In genomic region chr7:106658504-106659368, GRCh38 we compare ENCODE assay signal across 9 cellular contexts. TPM values are rescaled to one million over a fixed set of nuclear protein-coding genes. Genes with fewer than 3 reads are reported as not detected.
DNase-seq lines count a peak whose midpoint lies in the region; ATAC-seq and TF ChIP-seq lines count a peak whose summit lies in the region.
"Had no signal": no experiment of that assay in that cellular context is flagged by ENCODE, and none has a peak within 500 bp of the region (broad histone marks: within the 10 kb centered on the region; RNA-seq: fewer than 3 reads in every experiment).

No MANE protein-coding gene starts in this region.

- TF ChIP-seq POLR2A in thyroid gland (IDR thresholded peaks at IDR 0.05): no peak

- POLR2A ChIA-PET in activated CD8-positive, alpha-beta T cell treated with anti-CD3 and anti-CD28 coated beads, Interleukin-2, amount 10 ng/mL, durations not matched to agents 7 days and 5 days (lab: Charles Lee): interaction anchor here (0.6 to 1.2 kb wide), 3 partner anchors 60 to 510 kb away, joined by 3 read pairs; partner anchors contain the start of gene HBP1

- H3K4me1 ChIP-seq in iPS-20b (ENCODE audit: insufficient read depth, low read length) (peaks cover 3% of the 10 kb centered on the region; the same call in 1 of the 2 replicates), thyroid gland (peaks cover 21 to 26% of the 10 kb centered on the region in 2 donors)

- no peak for ATAC-seq in activated T-cell treated with anti-CD3 and anti-CD28 coated beads, Interleukin-2, amount 50 U/mL, for 4 hours
- no peak for ATAC-seq in activated CD8-positive, alpha-beta T cell treated with anti-CD3 and anti-CD28 coated beads, Interleukin-2, amount 10 ng/mL, durations not matched to agents 7 days and 5 days
- ATAC-seq in HG02870 (IDR thresholded peaks at IDR 0.05; ENCODE audit: unreplicated experiment): no peak

- H3K36me3 ChIP-seq in iPS-20b (ENCODE audit: insufficient read depth, low read depth, low read length) (no peaks in the 10 kb centered on the region), thyroid gland (no peaks in the 10 kb centered on the region)

- H3K4me3 ChIP-seq in iPS-20b (ENCODE audit: low read length): peak overlapping the region; percentile 91
- peak overlapping the region in 2 of 3 donors; percentile 61 to 91 for H3K4me3 ChIP-seq in thyroid gland (replicated peaks in 1 of 3)

- H3K36me3 Mint-ChIP-seq in activated T-cell treated with anti-CD3 and anti-CD28 coated beads, Interleukin-2, amount 50 U/mL, for 4 hours (ENCODE audit: insufficient read depth): no peaks in the 10 kb centered on the region
- H3K36me3 Mint-ChIP-seq in activated CD8-positive, alpha-beta T cell treated with anti-CD3 and anti-CD28 coated beads, Interleukin-2, amount 10 ng/mL, durations not matched to agents 7 days and 5 days (ENCODE audit: low read depth): peaks cover 10% of the 10 kb centered on the region

- peaks cover 28% of the 10 kb centered on the region for H3K4me1 Mint-ChIP-seq in activated T-cell treated with anti-CD3 and anti-CD28 coated beads, Interleukin-2, amount 50 U/mL, for 4 hours (ENCODE audit: low read depth)
- peaks cover 30% of the 10 kb centered on the region for H3K4me1 Mint-ChIP-seq in activated CD8-positive, alpha-beta T cell treated with anti-CD3 and anti-CD28 coated beads, Interleukin-2, amount 10 ng/mL, durations not matched to agents 7 days and 5 days (ENCODE audit: low read depth)

- H3K9ac ChIP-seq in iPS-20b (ENCODE audit: low read depth, low read length): peak overlapping the region; percentile 84; the same call in 1 of the 2 replicates

- TF ChIP-seq CTCF in thyroid gland (IDR thresholded peaks at IDR 0.05): no peak

- H3K27me3 Mint-ChIP-seq in activated T-cell treated with anti-CD3 and anti-CD28 coated beads, Interleukin-2, amount 50 U/mL, for 4 hours (ENCODE audit: low read depth): no peaks in the 10 kb centered on the region
- H3K27me3 Mint-ChIP-seq in activated CD8-positive, alpha-beta T cell treated with anti-CD3 and anti-CD28 coated beads, Interleukin-2, amount 10 ng/mL, durations not matched to agents 7 days and 5 days (ENCODE audit: low read depth): peaks cover 5% of the 10 kb centered on the region

- H3K27me3 ChIP-seq in iPS-20b (ENCODE audit: insufficient read depth, low read length): no peaks in the 10 kb centered on the region
- no peaks in the 10 kb centered on the region for H3K27me3 ChIP-seq in thyroid gland

- H3K27ac ChIP-seq in iPS-20b (ENCODE audit: low read length) (no peak overlapping the region), thyroid gland (peak overlapping the region in 2 of 3 donors; percentile 97 to 99)

- peak overlapping the region; percentile 90 for H3K4me3 Mint-ChIP-seq in activated T-cell treated with anti-CD3 and anti-CD28 coated beads, Interleukin-2, amount 50 U/mL, for 4 hours
- peak overlapping the region; percentile 92 for H3K4me3 Mint-ChIP-seq in activated CD8-positive, alpha-beta T cell treated with anti-CD3 and anti-CD28 coated beads, Interleukin-2, amount 10 ng/mL, durations not matched to agents 7 days and 5 days

- WGBS in thyroid gland, 2 donors: 88% methylated on average over 6 of the region's 6 CpGs

- DNase-seq in activated T-cell treated with anti-CD3 and anti-CD28 coated beads, Interleukin-2, amount 50 U/mL, for 4 hours: no peak
- DNase-seq in activated T-cell treated with anti-CD3 and anti-CD28 coated beads, Interleukin-2, amount 50 U/mL, for 48 hours: no peak
- DNase-seq in activated CD8-positive, alpha-beta T cell treated with anti-CD3 and anti-CD28 coated beads, Interleukin-2, amount 10 ng/mL, durations not matched to agents 7 days and 5 days: no peak
- no peak for DNase-seq in thyroid gland
- DNase-seq in epidermal melanocyte (ENCODE audit: insufficient read length, low spot score): no peak
- DNase-seq in superior temporal gyrus (ENCODE audit: extremely low spot score): no peak
- DNase-seq: NCI-H82 had no signal

- CTCF ChIA-PET in activated CD8-positive, alpha-beta T cell treated with anti-CD3 and anti-CD28 coated beads, Interleukin-2, amount 10 ng/mL, durations not matched to agents 7 days and 5 days (lab: Charles Lee): interaction anchor here (0.7 to 10.0 kb wide), 14 partner anchors 19 to 482 kb away, joined by 3 to 195 read pairs (median 8); partner anchors contain the start of gene PIK3CG

- intact Hi-C loops in thyroid gland (cut with DNase I): no loop called here

- no peaks in the 10 kb centered on the region for H3K9me3 Mint-ChIP-seq in activated T-cell treated with anti-CD3 and anti-CD28 coated beads, Interleukin-2, amount 50 U/mL, for 4 hours
- no peaks in the 10 kb centered on the region for H3K9me3 Mint-ChIP-seq in activated CD8-positive, alpha-beta T cell treated with anti-CD3 and anti-CD28 coated beads, Interleukin-2, amount 10 ng/mL, durations not matched to agents 7 days and 5 days (ENCODE audit: insufficient read depth)

- peak overlapping the region; percentile 86 for H3K27ac Mint-ChIP-seq in activated CD8-positive, alpha-beta T cell treated with anti-CD3 and anti-CD28 coated beads, Interleukin-2, amount 10 ng/mL, durations not matched to agents 7 days and 5 days

- H3K9me3 ChIP-seq in iPS-20b (ENCODE audit: insufficient read depth, low read depth, low read length): no peaks in the 10 kb centered on the region
- H3K9me3 ChIP-seq in thyroid gland: no peaks in the 10 kb centered on the region

RNA-seq across cellular contexts. Expression of gene CCDC71L, which starts 2.2 kb away (rescaled TPM):
- 10 to 100 TPM; 40.6 to 51.9 (median 42.7) TPM for total RNA-seq in activated T-cell treated with anti-CD3 and anti-CD28 coated beads, Interleukin-2, amount 50 U/mL, for 4 hours
- 10 to 100 TPM; 16.6 to 17.8 TPM for total RNA-seq in activated CD8-positive, alpha-beta T cell treated with anti-CD3 and anti-CD28 coated beads, Interleukin-2, amount 10 ng/mL, durations not matched to agents 7 days and 5 days
- 10 to 100 TPM; 19.9 to 33.5 (median 27.2) TPM for total RNA-seq in thyroid gland
